Comparison of ENCODE assay signal across 16 cellular contexts in the genomic region with DNA sequence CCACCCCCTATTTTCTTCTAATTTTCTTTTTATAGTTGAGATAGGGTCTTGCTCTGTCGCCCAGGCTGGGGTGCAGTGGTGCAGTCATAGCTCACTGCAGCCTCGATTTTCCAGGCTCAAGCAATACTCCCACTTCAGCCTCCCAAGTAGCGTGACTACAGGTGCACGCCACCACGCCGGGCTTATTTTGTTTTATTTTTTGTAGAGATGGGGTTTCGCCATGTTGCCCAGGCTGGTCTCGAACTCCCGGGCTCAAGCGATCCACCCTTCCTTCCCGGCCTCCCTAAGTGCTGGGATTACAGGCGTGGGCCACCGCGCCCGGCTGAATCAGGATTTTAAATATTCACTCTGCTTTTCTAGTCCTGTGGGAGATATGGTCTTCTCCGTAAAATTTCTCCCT. TPM values are rescaled to one million over a fixed set of nuclear protein-coding genes. Genes with fewer than 3 reads are reported as not detected.
DNase-seq lines count a peak whose midpoint lies in the region; ATAC-seq and TF ChIP-seq lines count a peak whose summit lies in the region.
"Had no signal": no experiment of that assay in that cellular context is flagged by ENCODE, and none has a peak within 500 bp of the region (broad histone marks: within the 10 kb centered on the region; RNA-seq: fewer than 3 reads in every experiment).

No MANE protein-coding gene starts in this region.

- POLR2A ChIA-PET in T-cell (lab: Charles Lee), result no interaction called here

- ATAC-seq in T-cell (replicated peaks in 1 of 4), result no peak
- no peak for ATAC-seq in GM19452 (IDR thresholded peaks at IDR 0.05; ENCODE audit: unreplicated experiment)
- no peak for ATAC-seq in GM21723 (IDR thresholded peaks at IDR 0.05; ENCODE audit: unreplicated experiment)

- H3K79me2 ChIP-seq in smooth muscle cell (ENCODE audit: low read depth), result no peaks in the 10 kb centered on the region

- H3K27me3 ChIP-seq in smooth muscle cell (ENCODE audit: low read depth), result no peaks in the 10 kb centered on the region
- H3K27me3 ChIP-seq: cardiac muscle cell, neutrophil, stomach had no signal

- H3K4me3 Mint-ChIP-seq in T-helper 2 cell treated with Interferon-gamma antibody and Interleukin-4, amounts not matched to agents 5 μg/mL and 100 μg/mL, for 36 hours, result peak overlapping the region; percentile 97
- peak overlapping the region in 2 of 3 donors; percentile 99 to 100 for H3K4me3 Mint-ChIP-seq in T-cell
- peak overlapping the region in 4 of 5 donors; percentile 96 to 100 (median 99) for H3K4me3 Mint-ChIP-seq in immature natural killer cell

- H3K27ac ChIP-seq in smooth muscle cell (ENCODE audit: low read depth), result no peak overlapping the region
- H3K27ac ChIP-seq: cardiac muscle cell had no signal

- H3K36me3 Mint-ChIP-seq in T-helper 2 cell treated with Interferon-gamma antibody and Interleukin-4, amounts not matched to agents 5 μg/mL and 100 μg/mL, for 36 hours (ENCODE audit: low read depth), result peaks cover 2% of the 10 kb centered on the region
- H3K36me3 Mint-ChIP-seq in T-cell (no peaks in the 10 kb centered on the region), immature natural killer cell (no peaks in the 10 kb centered on the region)

- H4K20me1 ChIP-seq in smooth muscle cell (ENCODE audit: low read depth), result no peaks in the 10 kb centered on the region

- no peaks in the 10 kb centered on the region for H3K36me3 ChIP-seq in smooth muscle cell (ENCODE audit: low read depth)
- H3K36me3 ChIP-seq: cardiac muscle cell had no signal

- CTCF ChIA-PET in T-cell (lab: Charles Lee), result interaction anchor here in 1 of 2 donors (1.6 kb wide), 1 partner anchor 9 kb away, joined by 4 read pairs; the partner anchor contains the start of gene SMG8

- WGBS in smooth muscle cell (ENCODE audit: low lambda C conversion rate), result 95% methylated on average over 16 of the region's 16 CpGs

- no peak overlapping the region for H3K9ac ChIP-seq in smooth muscle cell (ENCODE audit: low read depth)

- H3K27me3 Mint-ChIP-seq in T-helper 2 cell treated with Interferon-gamma antibody and Interleukin-4, amounts not matched to agents 5 μg/mL and 100 μg/mL, for 36 hours (ENCODE audit: low read depth), result peaks cover 8% of the 10 kb centered on the region
- H3K27me3 Mint-ChIP-seq in T-cell (no peaks in the 10 kb centered on the region), immature natural killer cell (ENCODE audit: low read depth in 3 of 3) (peaks cover 0 to 13% (median 9%) of the 10 kb centered on the region in 3 donors)
- H3K27me3 Mint-ChIP-seq: activated naive CD4-positive, alpha-beta T cell treated with anti-CD3 and anti-CD28 coated beads, Interleukin-2, amount 50 U/mL, for 24 hours had no signal

- TF ChIP-seq CTCF in smooth muscle cell (IDR thresholded peaks at IDR 0.05; ENCODE audit: borderline replicate concordance, insufficient read depth, poor library complexity, severe bottlenecking), result no peak

- peak overlapping the region; percentile 87 for H3K27ac Mint-ChIP-seq in T-helper 2 cell treated with Interferon-gamma antibody and Interleukin-4, amounts not matched to agents 5 μg/mL and 100 μg/mL, for 36 hours
- H3K27ac Mint-ChIP-seq in T-cell (no peak overlapping the region), immature natural killer cell (no peak overlapping the region)

- H3K4me1 Mint-ChIP-seq in T-helper 2 cell treated with Interferon-gamma antibody and Interleukin-4, amounts not matched to agents 5 μg/mL and 100 μg/mL, for 36 hours (ENCODE audit: low read depth), result peaks cover 14% of the 10 kb centered on the region
- H3K4me1 Mint-ChIP-seq in T-cell, result peaks cover 15 to 16% (median 15%) of the 10 kb centered on the region in 3 donors
- peaks cover 12 to 18% of the 10 kb centered on the region in 2 donors for H3K4me1 Mint-ChIP-seq in immature natural killer cell

- H2AFZ ChIP-seq in smooth muscle cell (ENCODE audit: low read depth), result peak overlapping the region; percentile 84

- H3K4me3 ChIP-seq in smooth muscle cell, result no peak overlapping the region
- H3K4me3 ChIP-seq: cardiac muscle cell had no signal

- no peaks in the 10 kb centered on the region for H3K9me3 ChIP-seq in smooth muscle cell (replicated peaks; ENCODE audit: low read depth)
- H3K9me3 ChIP-seq: neutrophil, stomach had no signal

- no peak for DNase-seq in T-helper 2 cell treated with Interferon-gamma antibody and Interleukin-4, amounts not matched to agents 5 μg/mL and 100 μg/mL, for 36 hours (ENCODE audit: low spot score)
- DNase-seq in T-helper 2 cell, result no peak
- no peak for DNase-seq in T-cell
- DNase-seq in immature natural killer cell, result no peak
- DNase-seq in smooth muscle cell (lab: John Stamatoyannopoulos, UW; ENCODE audit: unreplicated experiment), result no peak
- DNase-seq in NOMO-1 (lab: John Stamatoyannopoulos, UW; ENCODE audit: unreplicated experiment in 2 of 2), result no peak
- DNase-seq: activated CD4-positive, CD25-positive, alpha-beta regulatory T cell treated with anti-CD3 and anti-CD28 coated beads, Interleukin-2, amount 50 U/mL, for 72 hours; effector memory CD4-positive, alpha-beta T cell; NCI-H1694 treated with DMSO at 0.1 percent for 48 hours; stomach had no signal

- no peaks in the 10 kb centered on the region for H3F3A ChIP-seq in smooth muscle cell (ENCODE audit: low read depth)

- H3K4me2 ChIP-seq in smooth muscle cell, result no peak overlapping the region

- no peaks in the 10 kb centered on the region for H3K9me3 Mint-ChIP-seq in T-helper 2 cell treated with Interferon-gamma antibody and Interleukin-4, amounts not matched to agents 5 μg/mL and 100 μg/mL, for 36 hours
- no peaks in the 10 kb centered on the region for H3K9me3 Mint-ChIP-seq in T-cell
- no peaks in the 10 kb centered on the region for H3K9me3 Mint-ChIP-seq in immature natural killer cell
- H3K9me3 Mint-ChIP-seq: activated naive CD4-positive, alpha-beta T cell treated with anti-CD3 and anti-CD28 coated beads, Interleukin-2, amount 50 U/mL, for 24 hours had no signal

- peaks cover 5% of the 10 kb centered on the region for H3K4me1 ChIP-seq in smooth muscle cell (ENCODE audit: low read depth)

RNA-seq across cellular contexts. Expression of gene GDPD1, which starts 0.9 kb away (rescaled TPM):
- total RNA-seq in T-cell (1 to 10 TPM; 2.4 to 4.9 (median 3.1) TPM), smooth muscle cell (2.2 and 8.0 TPM in 2 replicates)
- polyA plus RNA-seq in immature natural killer cell (1 to 10 TPM; 1.4 to 4.1 (median 2.3) TPM), smooth muscle cell (2.3 and 2.7 TPM in 2 replicates)
- total RNA-seq: LHCN-M2 had no signal

RNA-seq across cellular contexts. Expression of gene SMG8, which starts 9.5 kb away (rescaled TPM):
- 10 to 100 TPM in 4 of 5 donors, 1 to 10 TPM in 1; 8.5 to 17.4 (median 16.5) TPM for total RNA-seq in T-cell
- polyA plus RNA-seq in immature natural killer cell, result 10 to 100 TPM in 2 of 3 donors, 1 to 10 TPM in 1; 4.6 to 15.2 (median 13.1) TPM
- total RNA-seq in smooth muscle cell, result 18.1 and 18.5 TPM in 2 replicates
- 11.8 and 12.1 TPM in 2 replicates for polyA plus RNA-seq in smooth muscle cell
